In genomic region chr11:129928923-129929692, GRCh38 we compare ENCODE assay signal across 28 cellular contexts.
"Had no signal": no experiment of that assay in that cellular context is flagged by ENCODE, and none has a peak within 500 bp of the region (broad histone marks: within the 10 kb centered on the region; RNA-seq: fewer than 3 reads in every experiment).

No MANE protein-coding gene starts in this region.

- DNase-seq: activated CD4-positive, alpha-beta memory T cell treated with anti-CD3 and anti-CD28 coated beads for 36 hours; activated CD4-positive, alpha-beta T cell treated with anti-CD3 and anti-CD28 coated beads for 36 hours; activated CD4-positive, alpha-beta T cell treated with anti-CD3 and anti-CD28 coated beads, Interleukin-2, amount 10 ng/mL, durations not matched to agents 24 days and 14 days; activated CD4-positive, CD25-positive, alpha-beta regulatory T cell; activated CD4-positive, CD25-positive, alpha-beta regulatory T cell treated with anti-CD3 and anti-CD28 coated beads, Interleukin-2, amount 50 U/mL, for 72 hours; activated CD8-positive, alpha-beta memory T cell treated with anti-CD3 and anti-CD28 coated beads, Interleukin-2, amount 10 ng/mL, durations not matched to agents 7 days and 5 days; activated CD8-positive, alpha-beta memory T cell treated with anti-CD3 and anti-CD28 coated beads, Interleukin-2, amount 50 U/mL, for 4 hours; activated CD8-positive, alpha-beta T cell treated with anti-CD3 and anti-CD28 coated beads, Interleukin-2, amount 10 ng/mL, durations not matched to agents 7 days and 5 days; activated effector memory CD4-positive, alpha-beta T cell treated with Interleukin-2 at 50 U/mL for 16 hours; activated gamma-delta T cell treated with Interleukin-2 at 50 U/mL for 16 hours; activated naive CD4-positive, alpha-beta T cell treated with anti-CD3 and anti-CD28 coated beads, Interleukin-2, amount 50 U/mL, for 16 hours; activated naive CD4-positive, alpha-beta T cell treated with Interleukin-2 at 50 U/mL for 16 hours; activated T-cell treated with anti-CD3 and anti-CD28 coated beads, Interleukin-2, amount 50 U/mL, for 24 hours; amniotic stem cell; anterior cingulate cortex; brain microvascular endothelial cell; cortex of kidney; dermis blood vessel endothelial cell; effector CD4-positive, alpha-beta T cell; effector memory CD8-positive, alpha-beta T cell; erythroblast; T-helper 2 cell had no signal

- H3K4me3 ChIP-seq: esophagus muscularis mucosa, gastroesophageal sphincter had no signal

- H3K4me1 ChIP-seq: gastroesophageal sphincter had no signal

- H3K9me3 ChIP-seq: esophagus muscularis mucosa, gastroesophageal sphincter had no signal

- FAIRE-seq: astrocyte, bronchial epithelial cell, colon had no signal

- H3K27me3 ChIP-seq: brain microvascular endothelial cell, esophagus muscularis mucosa, gastroesophageal sphincter had no signal

- H3K27ac ChIP-seq: brain microvascular endothelial cell, esophagus muscularis mucosa, gastroesophageal sphincter had no signal

- ATAC-seq: activated CD4-positive, alpha-beta T cell treated with anti-CD3 and anti-CD28 coated beads for 36 hours; activated CD8-positive, alpha-beta memory T cell treated with anti-CD3 and anti-CD28 coated beads, Interleukin-2, amount 10 ng/mL, durations not matched to agents 7 days and 5 days; activated CD8-positive, alpha-beta T cell treated with anti-CD3 and anti-CD28 coated beads, Interleukin-2, amount 10 ng/mL, durations not matched to agents 7 days and 5 days; activated T-helper 17 cell treated with anti-CD3 and anti-CD28 coated beads, Interleukin-2, amount 50 U/mL, for 72 hours; effector memory CD8-positive, alpha-beta T cell; gastroesophageal sphincter had no signal
